ENCODE assay signal across 1 cellular context in genomic region chr1:234970731-234971476, GRCh38.
A peak's percentile ranks its signal among the peaks of the same experiment; 100 is the strongest.
TF ChIP-seq lines count a peak whose summit lies in the region.

No MANE protein-coding gene starts in this region.

TF ChIP-seq in HepG2, 621 proteins besides CTCF, POLR2A, EP300 and RAD21 (continued from another document and continues in another):
- TF ChIP-seq ZNF276 (CRISPR knock-in tag; IDR thresholded peaks at IDR 0.05; ENCODE audit: low read depth) (no peak), CCDC6 (CRISPR knock-in tag; IDR thresholded peaks at IDR 0.05) (0 out of 2 replicates have a peak, but pooled peaks have one; percentile 30), FOXK1 (CRISPR knock-in tag; IDR thresholded peaks at IDR 0.05; ENCODE audit: borderline replicate concordance, low read depth) (no peak), KLF12 (CRISPR knock-in tag; IDR thresholded peaks at IDR 0.05; ENCODE audit: borderline replicate concordance) (no peak), ZNF775 (CRISPR knock-in tag; IDR thresholded peaks at IDR 0.05; ENCODE audit: borderline replicate concordance) (no peak), ZFY (CRISPR knock-in tag; IDR thresholded peaks at IDR 0.05) (peak; percentile 57), HDAC1 (CRISPR knock-in tag; IDR thresholded peaks at IDR 0.05) (peak; percentile 40; the same call in 1 of the 2 replicates), SOX6 (IDR thresholded peaks at IDR 0.05) (no peak), SOX6 (CRISPR knock-in tag; IDR thresholded peaks at IDR 0.05) (peak; percentile 42; the same call in 1 of the 2 replicates), NRL (CRISPR knock-in tag; IDR thresholded peaks at IDR 0.05; ENCODE audit: borderline replicate concordance) (no peak), POLR2G (IDR thresholded peaks at IDR 0.05; ENCODE audit: low read depth, low read length) (no peak), BRD4 (CRISPR knock-in tag; IDR thresholded peaks at IDR 0.05) (no peak), ZNF414 (CRISPR knock-in tag; IDR thresholded peaks at IDR 0.05) (no peak), ARNT2 (CRISPR knock-in tag; IDR thresholded peaks at IDR 0.05; ENCODE audit: low read depth) (peak; percentile 64; the same call in 1 of the 2 replicates), ZKSCAN8 (CRISPR knock-in tag; IDR thresholded peaks at IDR 0.05; ENCODE audit: borderline replicate concordance) (no peak), NFYB (CRISPR knock-in tag; IDR thresholded peaks at IDR 0.05) (peak; percentile 27), TRAFD1 (CRISPR knock-in tag; IDR thresholded peaks at IDR 0.05; ENCODE audit: borderline replicate concordance) (no peak), HOXA3 (CRISPR knock-in tag; IDR thresholded peaks at IDR 0.05) (no peak), TAF1 (CRISPR knock-in tag; IDR thresholded peaks at IDR 0.05) (0 out of 2 replicates have a peak, but pooled peaks have one; percentile 13), ZMYM4 (CRISPR knock-in tag; IDR thresholded peaks at IDR 0.05) (0 out of 2 replicates have a peak, but pooled peaks have one; percentile 12), ZNF790 (CRISPR knock-in tag; IDR thresholded peaks at IDR 0.05; ENCODE audit: borderline replicate concordance) (no peak), SMC3 (IDR thresholded peaks at IDR 0.05; ENCODE audit: low read length) (0 out of 2 replicates have a peak, but pooled peaks have one; percentile 1), MNT (IDR thresholded peaks at IDR 0.05) (no peak), ZNF33B (CRISPR knock-in tag; IDR thresholded peaks at IDR 0.05) (no peak), ZNF574 (CRISPR knock-in tag; IDR thresholded peaks at IDR 0.05) (peak; percentile 47), ZNF878 (CRISPR knock-in tag; IDR thresholded peaks at IDR 0.05) (0 out of 2 replicates have a peak, but pooled peaks have one; percentile 43), TEF (CRISPR knock-in tag; IDR thresholded peaks at IDR 0.05) (no peak), PRDM4 (CRISPR knock-in tag; IDR thresholded peaks at IDR 0.05; ENCODE audit: borderline replicate concordance) (no peak), SPEN (CRISPR knock-in tag; IDR thresholded peaks at IDR 0.05; ENCODE audit: low read depth) (0 out of 2 replicates have a peak, but pooled peaks have one; percentile 30), ZNF672 (CRISPR knock-in tag; IDR thresholded peaks at IDR 0.05) (no peak), ZNF362 (CRISPR knock-in tag; IDR thresholded peaks at IDR 0.05; ENCODE audit: borderline replicate concordance) (no peak), CEBPG (CRISPR knock-in tag; IDR thresholded peaks at IDR 0.05) (peak; percentile 2; the same call in 1 of the 2 replicates), POGZ (CRISPR knock-in tag; IDR thresholded peaks at IDR 0.05) (peak; percentile 32; the same call in 1 of the 2 replicates), ATAD3A (CRISPR knock-in tag; IDR thresholded peaks at IDR 0.05) (no peak), RARA (CRISPR knock-in tag; IDR thresholded peaks at IDR 0.05) (peak; percentile 23), NR2C2 (CRISPR knock-in tag; IDR thresholded peaks at IDR 0.05; ENCODE audit: borderline replicate concordance) (peak; percentile 20; the same call in 1 of the 2 replicates), SIX4 (CRISPR knock-in tag; IDR thresholded peaks at IDR 0.05) (peak; percentile 77; the same call in 1 of the 2 replicates), FUBP1 (CRISPR knock-in tag; IDR thresholded peaks at IDR 0.05; ENCODE audit: borderline replicate concordance) (no peak), ZNF629 (CRISPR knock-in tag; conservative IDR thresholded peaks at IDR 0.05) (no peak), HNF1A (IDR thresholded peaks at IDR 0.05; ENCODE audit: low read depth) (no peak), HNF1A (CRISPR knock-in tag; IDR thresholded peaks at IDR 0.05; ENCODE audit: borderline replicate concordance) (peak; percentile 55; the same call in 1 of the 2 replicates), RXRB (CRISPR knock-in tag; IDR thresholded peaks at IDR 0.05; ENCODE audit: borderline replicate concordance) (peak; percentile 43; the same call in 1 of the 2 replicates), ZBTB38 (CRISPR knock-in tag; IDR thresholded peaks at IDR 0.05) (peak; percentile 97), ZNF605 (CRISPR knock-in tag; IDR thresholded peaks at IDR 0.05) (no peak), CCAR2 (optimal IDR thresholded peaks at IDR 0.05; ENCODE audit: low read depth, low read length) (no peak)
